ENCODE assay signal across 17 cellular contexts in genomic region chr10:85900060-85900459, GRCh38.
"Had no signal": no experiment of that assay in that cellular context is flagged by ENCODE, and none has a peak within 500 bp of the region (broad histone marks: within the 10 kb centered on the region; RNA-seq: fewer than 3 reads in every experiment).

No MANE protein-coding gene starts in this region.

- H3K4me3 Mint-ChIP-seq: T-cell had no signal

- H3K4me3 ChIP-seq: MG63 had no signal

- H3K36me3 Mint-ChIP-seq: T-cell had no signal

- ATAC-seq: T-cell had no signal

- DNase-seq: IMR-90, Karpas-422, KG1, MG63, NCI-H1092, NCI-H1105 treated with DMSO at 0.1 percent for 48 hours, NCI-H1436 treated with DMSO at 0.1 percent for 48 hours, NCI-H1694, NCI-H187 treated with DMSO at 0.1 percent for 48 hours, NCI-H2029 treated with DMSO at 0.1 percent for 48 hours, NCI-H2171, NCI-H524, Right ventricle myocardium superior, RPMI8226, SK-N-SH, SW 1271, T-cell had no signal

- H3K9me3 ChIP-seq: MG63, SK-N-SH had no signal

- H3K4me2 ChIP-seq: SK-N-SH had no signal

- H3K36me3 ChIP-seq: MG63 had no signal

- H3K27ac Mint-ChIP-seq: T-cell had no signal

- H3K9me3 Mint-ChIP-seq: T-cell had no signal

- H3K4me1 Mint-ChIP-seq: T-cell had no signal
